In genomic region chr4:189792819-189793618, GRCh38 we compare ENCODE assay signal across 8 cellular contexts.
DNase-seq lines count a peak whose midpoint lies in the region; ATAC-seq and TF ChIP-seq lines count a peak whose summit lies in the region.

No MANE protein-coding gene starts in this region.

- TF ChIP-seq CTCF in AG09319 (IDR thresholded peaks at IDR 0.05; ENCODE audit: low read depth, low read length) (peak; percentile 69), WI38 (IDR thresholded peaks at IDR 0.05; ENCODE audit: low read depth, low read length) (peak; percentile 89), chondrocyte (IDR thresholded peaks at IDR 0.05) (peak; percentile 92)

- H3K27ac Mint-ChIP-seq in chondrocyte (ENCODE audit: unreplicated experiment), result no peak overlapping the region

- H3K27me3 Mint-ChIP-seq in chondrocyte (ENCODE audit: low read depth), result no peaks in the 10 kb centered on the region

- H3K9me3 Mint-ChIP-seq in chondrocyte (ENCODE audit: low read depth), result peaks cover 11% of the 10 kb centered on the region

- no peak overlapping the region for H3K4me3 ChIP-seq in WI38 (ENCODE audit: low read depth, low read length)

- DNase-seq in AG09319 (ENCODE audit: extremely low read depth, low read depth) (no peak), NCI-H2107 (lab: John Stamatoyannopoulos, UW) (peak; percentile 44), chondrocyte (ENCODE audit: low spot score) (no peak), left kidney (ENCODE audit: low read depth, low spot score) (peak; percentile 93)
- peak; percentile 10 to 58 (median 26) for DNase-seq in stimulated activated CD4-positive, alpha-beta T cell treated with anti-CD3 and anti-CD28 coated beads, TNF-alpha, amount 100 ng/mL, for 24 hours (ENCODE audit: low read depth in 3 of 3)

- H3K4me3 Mint-ChIP-seq in chondrocyte (ENCODE audit: unreplicated experiment), result no peak overlapping the region

- ATAC-seq in GM18858 (IDR thresholded peaks at IDR 0.05; ENCODE audit: unreplicated experiment) (peak; percentile 85), HG03039 (IDR thresholded peaks at IDR 0.05; ENCODE audit: unreplicated experiment) (peak; percentile 90)

- H3K36me3 Mint-ChIP-seq in chondrocyte (ENCODE audit: low read depth), result no peaks in the 10 kb centered on the region

- peaks cover 7% of the 10 kb centered on the region for H3K4me1 Mint-ChIP-seq in chondrocyte (ENCODE audit: low read depth)

Comparison
In these comparisons a context has a peak if more than half of its experiments do, and no peak if none do; other contexts are left out.
1. DNase-seq: peak in NCI-H2107 (single experiment), left kidney (single experiment) and stimulated activated CD4-positive, alpha-beta T cell treated with anti-CD3 and anti-CD28 coated beads, TNF-alpha, amount 100 ng/mL, for 24 hours (3 of 3); none in AG09319 (single experiment) and chondrocyte (single experiment).
2. Peak in every context shown above with its lines, with median percentiles within 50 percentile points of each other: CTCF ChIP-seq.